ENCODE assay signal across 18 cellular contexts in genomic region chr21:34923202-34923601, GRCh38.
A peak's percentile ranks its signal among the peaks of the same experiment; 100 is the strongest.
DNase-seq lines count a peak whose midpoint lies in the region; ATAC-seq, FAIRE-seq and TF ChIP-seq lines count a peak whose summit lies in the region.
"Had no signal": no experiment of that assay in that cellular context is flagged by ENCODE, and none has a peak within 500 bp of the region (broad histone marks: within the 10 kb centered on the region; RNA-seq: fewer than 3 reads in every experiment).

No MANE protein-coding gene starts in this region.

- TF ChIP-seq POLR2A in K562 (conservative IDR thresholded peaks at IDR 0.05): no peak

- H3K9me3 ChIP-seq in KOPT-K1 (ENCODE audit: insufficient read depth, low read length, poor library complexity, severe bottlenecking): no peaks in the 10 kb centered on the region
- no peaks in the 10 kb centered on the region for H3K9me3 ChIP-seq in K562 (replicated peaks; ENCODE audit: control insufficient read depth, insufficient read depth, low read depth, low read length)
- H3K9me3 ChIP-seq: MG63 had no signal

- H3K36me3 ChIP-seq in KOPT-K1 (ENCODE audit: insufficient read depth, low read length): peaks cover 68% of the 10 kb centered on the region
- no peaks in the 10 kb centered on the region for H3K36me3 ChIP-seq in K562 (ENCODE audit: control insufficient read depth, insufficient read depth, low read length)
- H3K36me3 ChIP-seq: MG63 had no signal

- in situ Hi-C loops in K562 (cut with MboI): no loop called here
- in situ Hi-C loops in G401 (cut with HindIII; ENCODE audit: low sequenced_read_pairs): no loop called here

- no peak overlapping the region for H2AFZ ChIP-seq in K562 (ENCODE audit: low read depth, low read length)

- peaks cover 5 to 18% of the 10 kb centered on the region in 2 experiments; a peak in 4 of 5 replicates for H3K4me1 ChIP-seq in K562 (replicated peaks in 1 of 2; ENCODE audit: control insufficient read depth in 2 of 2, insufficient read depth in 2 of 2, low read length in 2 of 2)

- peaks cover 40% of the 10 kb centered on the region for H3K36me3 Mint-ChIP-seq in activated naive CD4-positive, alpha-beta T cell treated with anti-CD3 and anti-CD28 coated beads, Interleukin-2, amount 50 U/mL, for 24 hours
- H3K36me3 Mint-ChIP-seq in activated naive CD4-positive, alpha-beta T cell treated with anti-CD3 and anti-CD28 coated beads for 36 hours (ENCODE audit: low read depth): peaks cover 13% of the 10 kb centered on the region

- peak overlapping the region; percentile 68 for H3K27ac Mint-ChIP-seq in activated naive CD4-positive, alpha-beta T cell treated with anti-CD3 and anti-CD28 coated beads, Interleukin-2, amount 50 U/mL, for 24 hours
- no peak overlapping the region for H3K27ac Mint-ChIP-seq in activated naive CD4-positive, alpha-beta T cell treated with anti-CD3 and anti-CD28 coated beads for 36 hours

- ATAC-seq in K562: no peak
- no peak for ATAC-seq in HG03565 (IDR thresholded peaks at IDR 0.05; ENCODE audit: unreplicated experiment)
- ATAC-seq: SK-N-SH treated with all-trans-retinoic acid at 6 μM for 48 hours had no signal

- no peaks in the 10 kb centered on the region for H4K20me1 ChIP-seq in K562 (replicated peaks; ENCODE audit: control insufficient read depth, insufficient read depth, low read length)

- H3K27ac ChIP-seq in KOPT-K1 (ENCODE audit: low read depth, low read length, poor library complexity, severe bottlenecking): peak overlapping the region; percentile 75
- no peak overlapping the region for H3K27ac ChIP-seq in K562 (ENCODE audit: extremely low read depth, low read depth, low read length)

- no peaks in the 10 kb centered on the region for H3K27me3 Mint-ChIP-seq in activated naive CD4-positive, alpha-beta T cell treated with anti-CD3 and anti-CD28 coated beads, Interleukin-2, amount 50 U/mL, for 24 hours
- no peaks in the 10 kb centered on the region for H3K27me3 Mint-ChIP-seq in activated naive CD4-positive, alpha-beta T cell treated with anti-CD3 and anti-CD28 coated beads for 36 hours (ENCODE audit: low read depth)

- WGBS in K562 (ENCODE audit: insufficient coverage, low coverage, missing lambda C conversion rate): 61% methylated on average over 4 of the region's 4 CpGs

- DNase-seq in activated naive CD4-positive, alpha-beta T cell treated with anti-CD3 and anti-CD28 coated beads for 36 hours: no peak
- DNase-seq in K562 (ENCODE audit: extremely low read depth in 1 of 4, low spot score in 3 of 4) (no peak), OCI-M2 (lab: John Stamatoyannopoulos, UW; ENCODE audit: unreplicated experiment) (no peak), G401 (ENCODE audit: low spot score) (no peak)
- DNase-seq: DMS79, Karpas-422, MG63, NCI-H1105, NCI-H1694, Right ventricle myocardium superior had no signal

- H3K4me2 ChIP-seq in K562 (ENCODE audit: insufficient read depth, low read length): no peak overlapping the region

- H3K27me3 ChIP-seq in K562 (ENCODE audit: control insufficient read depth in 2 of 2, insufficient read depth in 2 of 2, low read length in 2 of 2): no peaks in the 10 kb centered on the region
- H3K27me3 ChIP-seq: MG63 had no signal

- H3K4me3 Mint-ChIP-seq in activated naive CD4-positive, alpha-beta T cell treated with anti-CD3 and anti-CD28 coated beads, Interleukin-2, amount 50 U/mL, for 24 hours: no peak overlapping the region
- H3K4me3 Mint-ChIP-seq in activated naive CD4-positive, alpha-beta T cell treated with anti-CD3 and anti-CD28 coated beads for 36 hours: no peak overlapping the region

- TF ChIP-seq CTCF in K562 (IDR thresholded peaks at IDR 0.05 in 2 of 3, conservative IDR thresholded peaks at IDR 0.05 in 1 of 3; ENCODE audit: insufficient read depth in 2 of 3, low read depth in 1 of 3, low read length in 3 of 3): no peak

- POLR2A ChIA-PET in K562 (lab: Yijun Ruan, JAX): interaction anchor here (0.6 to 1.0 kb wide), 2 partner anchors 9 to 366 kb away, joined by 3 to 4 read pairs; no protein-coding TSS in a partner anchor

- BruUV-seq in K562 (replicated peaks; lab: Mats Ljungman, UMichigan): no TSS peak

- no peak for FAIRE-seq in K562 (lab: Jason Lieb, UNC)
- FAIRE-seq: A204.1, D721Med, H54, RCC 7860 had no signal

- H3K9ac ChIP-seq in K562 (ENCODE audit: insufficient read depth in 1 of 2, low read depth in 2 of 2, low read length in 2 of 2): no peak overlapping the region

- no peaks in the 10 kb centered on the region for H3K9me1 ChIP-seq in K562 (ENCODE audit: control insufficient read depth, insufficient read depth, low read length)

- no peak for TF ChIP-seq EP300 in K562 (IDR thresholded peaks at IDR 0.05; ENCODE audit: low read length)

- intact Hi-C loops in activated naive CD4-positive, alpha-beta T cell treated with anti-CD3 and anti-CD28 coated beads for 36 hours (cut with micrococcal nuclease): no loop called here
- intact Hi-C loops in K562 (cut with micrococcal nuclease): no loop called here

- CTCF ChIA-PET in activated naive CD4-positive, alpha-beta T cell treated with anti-CD3 and anti-CD28 coated beads for 36 hours (lab: Charles Lee): no interaction called here
- CTCF ChIA-PET in K562 (lab: Yijun Ruan, JAX; ENCODE audit: low intra/inter-chr PET ratio): no interaction called here

- peaks cover 8% of the 10 kb centered on the region for H3K9me3 Mint-ChIP-seq in activated naive CD4-positive, alpha-beta T cell treated with anti-CD3 and anti-CD28 coated beads, Interleukin-2, amount 50 U/mL, for 24 hours
- no peaks in the 10 kb centered on the region for H3K9me3 Mint-ChIP-seq in activated naive CD4-positive, alpha-beta T cell treated with anti-CD3 and anti-CD28 coated beads for 36 hours

- no peak for TF ChIP-seq RAD21 in K562 (CRISPR knock-in tag; conservative IDR thresholded peaks at IDR 0.05 in 1 of 2, IDR thresholded peaks at IDR 0.05 in 1 of 2)

- H3K79me2 ChIP-seq in K562 (ENCODE audit: control insufficient read depth, insufficient read depth, low read length): no peaks in the 10 kb centered on the region

- no peak overlapping the region for H3K4me3 ChIP-seq in K562
- H3K4me3 ChIP-seq: MG63 had no signal

- H3K4me1 Mint-ChIP-seq in activated naive CD4-positive, alpha-beta T cell treated with anti-CD3 and anti-CD28 coated beads, Interleukin-2, amount 50 U/mL, for 24 hours: peaks cover 85% of the 10 kb centered on the region
- peaks cover 74% of the 10 kb centered on the region for H3K4me1 Mint-ChIP-seq in activated naive CD4-positive, alpha-beta T cell treated with anti-CD3 and anti-CD28 coated beads for 36 hours (ENCODE audit: low read depth)

TF ChIP-seq in K562, 482 proteins besides CTCF, POLR2A, EP300 and RAD21:
- TF ChIP-seq ATF1 (CRISPR knock-in tag; IDR thresholded peaks at IDR 0.05) (no peak), ATF1 (tag; IDR thresholded peaks at IDR 0.05) (peak; percentile 67), DEAF1 (CRISPR knock-in tag; IDR thresholded peaks at IDR 0.05) (no peak)
